In genomic region chr6:89351632-89352328, GRCh38 we compare ENCODE assay signal across 8 cellular contexts. TPM values are rescaled to one million over a fixed set of nuclear protein-coding genes. Genes with fewer than 3 reads are reported as not detected.
A peak's percentile ranks its signal among the peaks of the same experiment; 100 is the strongest.
DNase-seq lines count a peak whose midpoint lies in the region; ATAC-seq and TF ChIP-seq lines count a peak whose summit lies in the region.

No MANE protein-coding gene starts in this region.

- peak overlapping the region; percentile 90 for H3K27ac ChIP-seq in C4-2B
- no peak overlapping the region for H3K27ac ChIP-seq in HUES6 (ENCODE audit: low read depth, low read length)
- peak overlapping the region; percentile 99 to 100 for H3K27ac ChIP-seq in ascending aorta
- H3K27ac ChIP-seq in thymus (ENCODE audit: low read depth) = peak overlapping the region; percentile 97

- H3K4me1 ChIP-seq in HUES6 (ENCODE audit: control insufficient read depth, insufficient read depth, low read length) (peaks cover 31% of the 10 kb centered on the region; the same call in 1 of the 2 replicates), ascending aorta (peaks cover 3 to 19% of the 10 kb centered on the region in 2 donors), thymus (ENCODE audit: control insufficient read depth, insufficient read depth, low read length) (peaks cover 30% of the 10 kb centered on the region)

- H3K27me3 ChIP-seq in HUES6 (ENCODE audit: control insufficient read depth, insufficient read depth, low read length) (peaks cover 5% of the 10 kb centered on the region; the same call in 1 of the 2 replicates), ascending aorta (no peaks in the 10 kb centered on the region), thymus (ENCODE audit: control insufficient read depth, insufficient read depth) (no peaks in the 10 kb centered on the region)

- no peaks in the 10 kb centered on the region for H3K9me3 ChIP-seq in HUES6 (ENCODE audit: control insufficient read depth, insufficient read depth, low read depth, low read length)
- H3K9me3 ChIP-seq in ascending aorta = no peaks in the 10 kb centered on the region
- no peaks in the 10 kb centered on the region for H3K9me3 ChIP-seq in thymus (ENCODE audit: control insufficient read depth)

- no peak for TF ChIP-seq CTCF in C4-2B (conservative IDR thresholded peaks at IDR 0.05)
- TF ChIP-seq CTCF in ascending aorta (IDR thresholded peaks at IDR 0.05) = no peak

- H3K36me3 ChIP-seq in HUES6 (ENCODE audit: control insufficient read depth, insufficient read depth, low read length) (no peaks in the 10 kb centered on the region), ascending aorta (no peaks in the 10 kb centered on the region), thymus (ENCODE audit: control insufficient read depth, insufficient read depth) (no peaks in the 10 kb centered on the region)

- intact Hi-C loops in ascending aorta (cut with DNase I) = loop anchor here (5.0 kb wide), 7 partner anchors 54 to 1236 kb away; partner anchors contain the start of genes MAP3K7, PM20D2, PNRC1 and RNGTT
- intact Hi-C loops in left colon (cut with DNase I, micrococcal nuclease) = no loop called here

- under 1% methylated on average over 16 of the region's 16 CpGs for WGBS in thymus

- peak; percentile 59 for ATAC-seq in left colon
- no peak for ATAC-seq in activated CD4-positive, CD25-positive, alpha-beta regulatory T cell treated with anti-CD3 and anti-CD28 coated beads, Interleukin-2, amount 50 U/mL, for 24 hours
- ATAC-seq in HG02852 (IDR thresholded peaks at IDR 0.05; ENCODE audit: unreplicated experiment) = no peak

- DNase-seq in ascending aorta (ENCODE audit: low spot score in 2 of 2) (no peak), left colon (no peak), CD1c-positive myeloid dendritic cell (ENCODE audit: extremely low spot score) (no peak)

- peak overlapping the region; percentile 97 for H3K9ac ChIP-seq in HUES6 (ENCODE audit: low read length)

- H3K4me3 ChIP-seq in HUES6 (ENCODE audit: low read depth, low read length) = peak overlapping the region; percentile 68
- peak overlapping the region; percentile 58 to 97 for H3K4me3 ChIP-seq in ascending aorta
- H3K4me3 ChIP-seq in thymus (ENCODE audit: low read length) = peak overlapping the region; percentile 96

RNA-seq across cellular contexts. Expression of gene UBE2J1, which starts 0.7 kb away (rescaled TPM):
- total RNA-seq in ascending aorta (29.5 TPM), left colon (10 to 100 TPM; 49.4 to 58.5 TPM)
- polyA plus RNA-seq in thymus = 41.2 TPM

RNA-seq across cellular contexts. Expression of gene GABRR2, which starts 36.7 kb away (rescaled TPM):
- total RNA-seq in ascending aorta = 0.32 TPM
- total RNA-seq in left colon = under 1 TPM; 0.55 to 0.75 TPM
- 0.78 TPM for polyA plus RNA-seq in thymus
